ENCODE assay signal across 8 cellular contexts in the genomic region with DNA sequence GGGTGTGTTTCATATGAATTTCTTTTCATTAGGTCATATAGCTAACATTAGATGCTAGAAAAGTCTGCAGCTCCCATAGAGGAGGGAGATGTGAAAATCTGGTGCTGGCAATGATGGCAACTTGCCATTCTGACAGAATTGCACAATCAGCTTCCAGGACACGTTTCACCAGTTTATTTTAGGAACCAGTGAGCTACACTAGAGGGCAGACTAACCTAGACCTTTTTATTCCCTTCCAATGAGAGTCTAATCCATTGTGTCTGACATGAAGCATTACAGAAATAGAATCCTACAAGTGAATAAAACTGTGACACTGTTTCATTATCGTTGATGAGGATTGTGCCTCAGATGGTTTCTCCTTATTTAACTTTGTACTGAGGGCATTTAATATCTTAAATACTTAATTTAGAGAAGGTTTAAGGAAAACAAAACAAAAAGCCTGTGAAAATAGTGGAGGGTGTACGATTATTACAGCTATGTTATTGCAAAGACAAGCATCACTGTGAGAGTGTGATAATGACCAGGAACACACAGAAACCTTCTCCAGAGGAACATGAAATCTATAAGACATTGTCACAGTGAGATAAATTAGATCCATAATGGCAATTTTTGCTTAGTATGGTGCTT.
DNase-seq lines count a peak whose midpoint lies in the region; ATAC-seq and TF ChIP-seq lines count a peak whose summit lies in the region.

No MANE protein-coding gene starts in this region.

- ATAC-seq in GM18907 (IDR thresholded peaks at IDR 0.05; ENCODE audit: unreplicated experiment) (peak; percentile 80), HG03175 (IDR thresholded peaks at IDR 0.05; ENCODE audit: unreplicated experiment) (peak; percentile 76), activated B cell treated with CpG ODN at 0.5 μM for 24 hours (ENCODE audit: low read depth) (no peak)

- TF ChIP-seq CTCF in activated B cell treated with CpG ODN at 0.5 μM for 24 hours (IDR thresholded peaks at IDR 0.05) = peak; percentile 14
- TF ChIP-seq CTCF in foreskin fibroblast (IDR thresholded peaks at IDR 0.05; ENCODE audit: low read depth, low read length) = peak; percentile 67

- H3K36me3 Mint-ChIP-seq in activated B cell treated with CpG ODN at 0.5 μM for 24 hours (ENCODE audit: low read depth) = no peaks in the 10 kb centered on the region

- DNase-seq in COLO668 (lab: John Stamatoyannopoulos, UW; ENCODE audit: unreplicated experiment) (peak; percentile 22), NCI-H226 (peak; percentile 61), activated B cell treated with CpG ODN at 0.5 μM for 24 hours (no peak), foreskin fibroblast (peak; percentile 82 to 95), nucleus accumbens (lab: John Stamatoyannopoulos, UW) (peak in 47 of 56 donors; percentile 0 to 79 (median 47))
- no peak for DNase-seq in activated CD4-positive, CD25-positive, alpha-beta regulatory T cell treated with anti-CD3 and anti-CD28 coated beads, Interleukin-2, amount 50 U/mL, for 72 hours

- no peak overlapping the region for H3K27ac Mint-ChIP-seq in activated B cell treated with CpG ODN at 0.5 μM for 24 hours

- POLR2A ChIA-PET in activated B cell treated with CpG ODN at 0.5 μM for 24 hours (lab: Charles Lee) = no interaction called here

- H3K9me3 Mint-ChIP-seq in activated B cell treated with CpG ODN at 0.5 μM for 24 hours = no peaks in the 10 kb centered on the region

- no peak overlapping the region for H3K4me3 Mint-ChIP-seq in activated B cell treated with CpG ODN at 0.5 μM for 24 hours

- H3K4me1 Mint-ChIP-seq in activated B cell treated with CpG ODN at 0.5 μM for 24 hours = no peaks in the 10 kb centered on the region

- H3K27me3 Mint-ChIP-seq in activated B cell treated with CpG ODN at 0.5 μM for 24 hours = no peaks in the 10 kb centered on the region

- intact Hi-C loops in activated B cell treated with CpG ODN at 0.5 μM for 24 hours (cut with micrococcal nuclease) = loop anchor here (1.0 to 2.0 kb wide), 4 partner anchors 289 to 923 kb away; no protein-coding TSS in a partner anchor

- CTCF ChIA-PET in activated B cell treated with CpG ODN at 0.5 μM for 24 hours (lab: Charles Lee) = interaction anchor here (0.9 to 3.2 kb wide), 4 partner anchors 789 to 923 kb away, joined by 3 to 24 read pairs (median 6); no protein-coding TSS in a partner anchor

- H3K4me3 ChIP-seq in foreskin fibroblast (ENCODE audit: low read depth in 1 of 2, low read length in 2 of 2) = no peak overlapping the region

Comparison
In these comparisons a context has a peak if more than half of its experiments do, and no peak if none do; other contexts are left out.
1. DNase-seq: peak in COLO668 (single experiment), NCI-H226 (single experiment), foreskin fibroblast (2 of 2) and nucleus accumbens (47 of 56); none in activated B cell treated with CpG ODN at 0.5 μM for 24 hours (single experiment) and activated CD4-positive, CD25-positive, alpha-beta regulatory T cell treated with anti-CD3 and anti-CD28 coated beads, Interleukin-2, amount 50 U/mL, for 72 hours (single experiment).